ENCODE assay signal across 17 cellular contexts in the genomic region with DNA sequence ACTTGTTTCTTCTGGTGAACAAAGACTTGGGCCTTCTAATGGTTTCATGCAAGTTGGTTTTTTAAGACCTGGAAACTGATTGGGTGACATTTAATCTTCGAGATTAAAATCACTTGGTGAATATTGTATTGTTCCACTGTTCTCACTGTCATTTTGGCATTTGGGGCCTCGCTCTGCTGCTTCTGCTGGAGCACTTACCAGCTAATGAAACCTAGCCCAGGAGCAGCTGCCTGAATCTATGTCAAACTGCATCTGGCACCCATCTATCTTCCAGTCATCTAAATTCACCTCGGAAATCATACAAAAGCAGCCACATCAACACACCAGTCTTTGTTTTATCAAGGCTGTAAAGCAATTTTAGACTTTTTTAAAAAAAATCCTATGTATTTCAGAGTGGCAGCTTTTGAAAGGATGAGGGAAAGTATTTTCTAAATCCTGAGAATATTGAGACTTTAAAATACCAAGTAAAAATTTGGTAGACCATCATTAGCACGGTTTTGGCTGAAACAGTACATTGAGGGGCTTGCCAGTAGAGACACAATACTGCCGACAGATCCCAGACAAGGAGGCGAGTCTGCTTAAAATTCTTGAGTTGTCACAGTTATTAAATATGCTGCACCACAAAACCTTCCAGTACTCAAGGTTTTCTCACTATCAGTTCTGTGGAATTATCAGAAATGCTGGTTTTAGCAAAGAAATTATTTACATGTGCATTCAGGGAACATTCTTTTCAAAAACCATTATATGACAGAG. TPM values are rescaled to one million over a fixed set of nuclear protein-coding genes. Genes with fewer than 3 reads are reported as not detected.
DNase-seq lines count a peak whose midpoint lies in the region; ATAC-seq and TF ChIP-seq lines count a peak whose summit lies in the region.
"Had no signal": no experiment of that assay in that cellular context is flagged by ENCODE, and none has a peak within 500 bp of the region (broad histone marks: within the 10 kb centered on the region; RNA-seq: fewer than 3 reads in every experiment).

No MANE protein-coding gene starts in this region.

- no peaks in the 10 kb centered on the region for H3K27me3 Mint-ChIP-seq in activated CD4-positive, alpha-beta T cell treated with anti-CD3 and anti-CD28 coated beads, Interleukin-2, amount 10 ng/mL, durations not matched to agents 24 days and 14 days
- no peaks in the 10 kb centered on the region for H3K27me3 Mint-ChIP-seq in brain

- peaks cover 45% of the 10 kb centered on the region for H3K4me1 Mint-ChIP-seq in activated CD4-positive, alpha-beta T cell treated with anti-CD3 and anti-CD28 coated beads, Interleukin-2, amount 10 ng/mL, durations not matched to agents 24 days and 14 days
- peaks cover 40% of the 10 kb centered on the region for H3K4me1 Mint-ChIP-seq in brain

- H3K27ac Mint-ChIP-seq in activated CD4-positive, alpha-beta T cell treated with anti-CD3 and anti-CD28 coated beads, Interleukin-2, amount 10 ng/mL, durations not matched to agents 24 days and 14 days: peak overlapping the region; percentile 70
- H3K27ac Mint-ChIP-seq in brain: peak overlapping the region in 3 of 5 experiments; percentile 60 to 90 (median 79)
- H3K27ac Mint-ChIP-seq: H9 had no signal

- intact Hi-C loops in activated CD4-positive, alpha-beta T cell treated with anti-CD3 and anti-CD28 coated beads, Interleukin-2, amount 10 ng/mL, durations not matched to agents 24 days and 14 days (cut with micrococcal nuclease): no loop called here

- peak; percentile 25 for ATAC-seq in stimulated activated naive CD8-positive, alpha-beta T cell treated with anti-CD3 and anti-CD28 coated beads, Interleukin-15, Interleukin-2, amounts not matched to agents 100 U/mL and 50 U/mL, for 24 hours
- ATAC-seq: A549, mucosa of descending colon had no signal

- peaks cover 4% of the 10 kb centered on the region for H3K9me3 Mint-ChIP-seq in activated CD4-positive, alpha-beta T cell treated with anti-CD3 and anti-CD28 coated beads, Interleukin-2, amount 10 ng/mL, durations not matched to agents 24 days and 14 days
- no peaks in the 10 kb centered on the region for H3K9me3 Mint-ChIP-seq in brain
- H3K9me3 Mint-ChIP-seq: H9 had no signal

- peak; percentile 57 for DNase-seq in activated CD4-positive, alpha-beta T cell treated with anti-CD3 and anti-CD28 coated beads, Interleukin-2, amount 10 ng/mL, durations not matched to agents 24 days and 14 days
- DNase-seq in activated CD4-positive, alpha-beta T cell treated with anti-CD3 and anti-CD28 coated beads, Interleukin-2, amount 50 U/mL, for 48 hours: no peak
- DNase-seq in SHP77 (lab: John Stamatoyannopoulos, UW): peak; percentile 3 to 58
- peak; percentile 32 for DNase-seq in stimulated activated naive CD8-positive, alpha-beta T cell treated with anti-CD3 and anti-CD28 coated beads, Interleukin-15, Interleukin-2, amounts not matched to agents 100 U/mL and 50 U/mL, for 24 hours
- no peak for DNase-seq in NCI-H146 treated with DMSO at 0.1 percent for 48 hours (lab: John Stamatoyannopoulos, UW; ENCODE audit: unreplicated experiment)
- no peak for DNase-seq in nucleus accumbens (lab: John Stamatoyannopoulos, UW)
- no peak for DNase-seq in AG20443 (ENCODE audit: low spot score)
- DNase-seq: activated CD4-positive, alpha-beta T cell treated with anti-CD3 and anti-CD28 coated beads, Interleukin-2, amount 50 U/mL, for 1 hour; activated gamma-delta T cell; H9; IMR-90; kidney glomerular epithelial cell; mucosa of descending colon; NCI-H1105 treated with DMSO at 0.1 percent for 48 hours; stimulated activated CD4-positive, alpha-beta T cell treated with anti-CD3 and anti-CD28 coated beads, Interleukin-15, amount 100 ng/mL, for 24 hours had no signal

- peak overlapping the region; percentile 22 for H3K4me3 Mint-ChIP-seq in activated CD4-positive, alpha-beta T cell treated with anti-CD3 and anti-CD28 coated beads, Interleukin-2, amount 10 ng/mL, durations not matched to agents 24 days and 14 days
- H3K4me3 Mint-ChIP-seq in brain: peak overlapping the region in 3 of 5 experiments; percentile 6 to 39 (median 11)
- H3K4me3 Mint-ChIP-seq: H9 had no signal

- TF ChIP-seq CTCF in brain (conservative IDR thresholded peaks at IDR 0.05): no peak

- H3K36me3 Mint-ChIP-seq in activated CD4-positive, alpha-beta T cell treated with anti-CD3 and anti-CD28 coated beads, Interleukin-2, amount 10 ng/mL, durations not matched to agents 24 days and 14 days (ENCODE audit: low read depth): peaks cover 10% of the 10 kb centered on the region
- no peaks in the 10 kb centered on the region for H3K36me3 Mint-ChIP-seq in brain

RNA-seq across cellular contexts. Expression of a gene that starts 26.1 kb away (rescaled TPM):
- 24.6 and 26.7 TPM in 2 replicates for total RNA-seq in activated CD4-positive, alpha-beta T cell treated with anti-CD3 and anti-CD28 coated beads, Interleukin-2, amount 10 ng/mL, durations not matched to agents 24 days and 14 days
- 3.1 TPM for polyA plus RNA-seq in brain (ENCODE audit: insufficient read depth, low read depth, low replicate concordance)

Comparison
In these comparisons a context has a peak if more than half of its experiments do, and no peak if none do; other contexts are left out.
1. DNase-seq: peak in activated CD4-positive, alpha-beta T cell treated with anti-CD3 and anti-CD28 coated beads, Interleukin-2, amount 10 ng/mL, durations not matched to agents 24 days and 14 days (single experiment), SHP77 (2 of 2) and stimulated activated naive CD8-positive, alpha-beta T cell treated with anti-CD3 and anti-CD28 coated beads, Interleukin-15, Interleukin-2, amounts not matched to agents 100 U/mL and 50 U/mL, for 24 hours (single experiment); none in activated CD4-positive, alpha-beta T cell treated with anti-CD3 and anti-CD28 coated beads, Interleukin-2, amount 50 U/mL, for 48 hours (0 of 2), NCI-H146 treated with DMSO at 0.1 percent for 48 hours (single experiment), nucleus accumbens (0 of 56) and AG20443 (single experiment).